ENCODE assay signal across 1 cellular context in the genomic region with DNA sequence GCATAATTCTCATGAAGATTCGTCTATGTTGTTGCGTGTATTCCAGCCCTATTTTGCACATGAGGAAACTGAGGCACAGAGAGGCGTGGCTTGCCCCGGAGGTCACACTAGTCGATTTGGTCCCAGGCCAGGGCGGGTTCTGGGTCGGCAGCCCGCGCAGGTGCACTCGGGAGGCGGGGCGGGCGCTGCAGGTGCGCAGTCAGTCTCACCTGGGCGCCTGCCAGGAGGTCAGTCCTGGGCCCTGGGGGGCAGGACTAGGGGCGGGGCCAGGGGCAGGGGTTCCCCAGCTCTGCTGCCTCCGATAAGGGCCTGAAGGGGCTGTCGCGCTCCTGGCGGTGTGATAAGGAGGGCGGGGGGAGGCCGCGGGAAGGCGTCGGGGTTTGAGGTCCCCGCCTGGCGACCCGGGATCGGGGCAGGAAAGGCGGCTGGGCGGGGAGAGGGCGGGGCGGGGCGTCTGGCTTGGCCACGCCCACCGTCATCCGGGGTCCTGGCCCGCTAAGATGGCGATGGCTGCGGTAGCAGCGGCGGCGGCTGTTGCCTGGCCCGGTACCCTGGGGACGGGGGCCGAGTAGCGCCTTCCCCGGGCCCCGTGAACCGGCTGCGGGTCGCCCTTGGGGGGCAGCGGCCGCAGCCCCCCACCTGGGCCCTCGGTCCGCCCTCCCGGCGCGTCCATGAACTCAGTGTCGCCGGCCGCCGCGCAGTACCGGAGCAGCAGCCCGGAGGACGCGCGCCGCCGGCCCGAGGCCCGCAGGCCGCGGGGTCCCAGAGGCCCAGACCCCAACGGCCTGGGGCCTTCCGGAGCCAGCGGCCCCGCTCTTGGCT.
TF ChIP-seq lines count a peak whose summit lies in the region.

ATG4D (plus strand) TSS at position 485 of the 822 bp plus-strand sequence; CDS start at position 672, 187 bp downstream.

TF ChIP-seq in HepG2, 621 proteins besides CTCF, POLR2A, EP300 and RAD21 (continued from another document and continues in another):
- TF ChIP-seq TSC22D2 (CRISPR knock-in tag; IDR thresholded peaks at IDR 0.05; ENCODE audit: borderline replicate concordance) (no peak), MBNL3 (CRISPR knock-in tag; conservative IDR thresholded peaks at IDR 0.05) (no peak), RORA (CRISPR knock-in tag; IDR thresholded peaks at IDR 0.05) (no peak), POLR2G (IDR thresholded peaks at IDR 0.05; ENCODE audit: low read depth, low read length) (peak; percentile 74), ZNF530 (CRISPR knock-in tag; IDR thresholded peaks at IDR 0.05; ENCODE audit: low read depth) (no peak), ZNF460 (CRISPR knock-in tag; IDR thresholded peaks at IDR 0.05; ENCODE audit: borderline replicate concordance) (no peak), RFX1 (IDR thresholded peaks at IDR 0.05) (no peak), ZBTB39 (CRISPR knock-in tag; IDR thresholded peaks at IDR 0.05) (no peak), ZNF263 (CRISPR knock-in tag; IDR thresholded peaks at IDR 0.05) (no peak), ZNF841 (CRISPR knock-in tag; IDR thresholded peaks at IDR 0.05; ENCODE audit: borderline replicate concordance) (no peak), ZNF746 (CRISPR knock-in tag; IDR thresholded peaks at IDR 0.05) (no peak), CSRNP2 (CRISPR knock-in tag; conservative IDR thresholded peaks at IDR 0.05; ENCODE audit: low read depth) (no peak), ZNF614 (CRISPR knock-in tag; IDR thresholded peaks at IDR 0.05; ENCODE audit: borderline replicate concordance) (no peak), SRSF9 (IDR thresholded peaks at IDR 0.05; ENCODE audit: borderline replicate concordance, insufficient read depth, low read depth, low read length, poor library complexity, severe bottlenecking) (no peak), IRF2 (CRISPR knock-in tag; IDR thresholded peaks at IDR 0.05) (no peak), ZBTB49 (CRISPR knock-in tag; IDR thresholded peaks at IDR 0.05; ENCODE audit: borderline replicate concordance) (no peak), CREM (IDR thresholded peaks at IDR 0.05) (no peak), CREM (CRISPR knock-in tag; IDR thresholded peaks at IDR 0.05) (no peak), GATAD1 (CRISPR knock-in tag; IDR thresholded peaks at IDR 0.05) (no peak), ZNF510 (CRISPR knock-in tag; IDR thresholded peaks at IDR 0.05; ENCODE audit: low read depth) (no peak), ZNF879 (CRISPR knock-in tag; IDR thresholded peaks at IDR 0.05) (no peak), NONO (IDR thresholded peaks at IDR 0.05) (no peak), NONO (CRISPR knock-in tag; conservative IDR thresholded peaks at IDR 0.05) (no peak; the same call in 1 of the 2 replicates), ZNF235 (CRISPR knock-in tag; IDR thresholded peaks at IDR 0.05; ENCODE audit: borderline replicate concordance) (no peak), EHMT2 (IDR thresholded peaks at IDR 0.05; ENCODE audit: borderline replicate concordance, low read depth, low read length) (no peak), ZNF569 (CRISPR knock-in tag; IDR thresholded peaks at IDR 0.05; ENCODE audit: borderline replicate concordance) (no peak), MTA1 (CRISPR knock-in tag; IDR thresholded peaks at IDR 0.05; ENCODE audit: borderline replicate concordance) (0 out of 2 replicates have a peak, but pooled peaks have one; percentile 25), GLI4 (CRISPR knock-in tag; IDR thresholded peaks at IDR 0.05; ENCODE audit: borderline replicate concordance) (peak; percentile 7; the same call in 1 of the 2 replicates), ZFP62 (CRISPR knock-in tag; IDR thresholded peaks at IDR 0.05) (no peak), CCAR2 (optimal IDR thresholded peaks at IDR 0.05; ENCODE audit: low read depth, low read length) (no peak), ATM (IDR thresholded peaks at IDR 0.05; ENCODE audit: borderline replicate concordance) (no peak), EEA1 (CRISPR knock-in tag; IDR thresholded peaks at IDR 0.05; ENCODE audit: borderline replicate concordance) (0 out of 2 replicates have a peak, but pooled peaks have one; percentile 0), NFYC (CRISPR knock-in tag; IDR thresholded peaks at IDR 0.05) (no peak), ZNF260 (CRISPR knock-in tag; IDR thresholded peaks at IDR 0.05; ENCODE audit: borderline replicate concordance, low read depth) (no peak), ZNF577 (CRISPR knock-in tag; IDR thresholded peaks at IDR 0.05; ENCODE audit: borderline replicate concordance, low read depth) (no peak), ZNF672 (CRISPR knock-in tag; IDR thresholded peaks at IDR 0.05) (no peak), ZKSCAN8 (CRISPR knock-in tag; IDR thresholded peaks at IDR 0.05; ENCODE audit: borderline replicate concordance) (no peak), SRF (IDR thresholded peaks at IDR 0.05; ENCODE audit: low read depth, low read length) (no peak)
- TF ChIP-seq, protein P1, sequence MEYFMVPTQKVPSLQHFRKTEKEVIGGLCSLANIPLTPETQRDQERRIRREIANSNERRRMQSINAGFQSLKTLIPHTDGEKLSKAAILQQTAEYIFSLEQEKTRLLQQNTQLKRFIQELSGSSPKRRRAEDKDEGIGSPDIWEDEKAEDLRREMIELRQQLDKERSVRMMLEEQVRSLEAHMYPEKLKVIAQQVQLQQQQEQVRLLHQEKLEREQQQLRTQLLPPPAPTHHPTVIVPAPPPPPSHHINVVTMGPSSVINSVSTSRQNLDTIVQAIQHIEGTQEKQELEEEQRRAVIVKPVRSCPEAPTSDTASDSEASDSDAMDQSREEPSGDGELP (IDR thresholded peaks at IDR 0.05; ENCODE audit: borderline replicate concordance, low read depth), result no peak
- TF ChIP-seq, protein P2, sequence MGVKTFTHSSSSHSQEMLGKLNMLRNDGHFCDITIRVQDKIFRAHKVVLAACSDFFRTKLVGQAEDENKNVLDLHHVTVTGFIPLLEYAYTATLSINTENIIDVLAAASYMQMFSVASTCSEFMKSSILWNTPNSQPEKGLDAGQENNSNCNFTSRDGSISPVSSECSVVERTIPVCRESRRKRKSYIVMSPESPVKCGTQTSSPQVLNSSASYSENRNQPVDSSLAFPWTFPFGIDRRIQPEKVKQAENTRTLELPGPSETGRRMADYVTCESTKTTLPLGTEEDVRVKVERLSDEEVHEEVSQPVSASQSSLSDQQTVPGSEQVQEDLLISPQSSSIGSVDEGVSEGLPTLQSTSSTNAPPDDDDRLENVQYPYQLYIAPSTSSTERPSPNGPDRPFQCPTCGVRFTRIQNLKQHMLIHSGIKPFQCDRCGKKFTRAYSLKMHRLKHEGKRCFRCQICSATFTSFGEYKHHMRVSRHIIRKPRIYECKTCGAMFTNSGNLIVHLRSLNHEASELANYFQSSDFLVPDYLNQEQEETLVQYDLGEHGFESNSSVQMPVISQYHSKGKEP (CRISPR knock-in tag; IDR thresholded peaks at IDR 0.05), result no peak
- TF ChIP-seq, protein P3, sequence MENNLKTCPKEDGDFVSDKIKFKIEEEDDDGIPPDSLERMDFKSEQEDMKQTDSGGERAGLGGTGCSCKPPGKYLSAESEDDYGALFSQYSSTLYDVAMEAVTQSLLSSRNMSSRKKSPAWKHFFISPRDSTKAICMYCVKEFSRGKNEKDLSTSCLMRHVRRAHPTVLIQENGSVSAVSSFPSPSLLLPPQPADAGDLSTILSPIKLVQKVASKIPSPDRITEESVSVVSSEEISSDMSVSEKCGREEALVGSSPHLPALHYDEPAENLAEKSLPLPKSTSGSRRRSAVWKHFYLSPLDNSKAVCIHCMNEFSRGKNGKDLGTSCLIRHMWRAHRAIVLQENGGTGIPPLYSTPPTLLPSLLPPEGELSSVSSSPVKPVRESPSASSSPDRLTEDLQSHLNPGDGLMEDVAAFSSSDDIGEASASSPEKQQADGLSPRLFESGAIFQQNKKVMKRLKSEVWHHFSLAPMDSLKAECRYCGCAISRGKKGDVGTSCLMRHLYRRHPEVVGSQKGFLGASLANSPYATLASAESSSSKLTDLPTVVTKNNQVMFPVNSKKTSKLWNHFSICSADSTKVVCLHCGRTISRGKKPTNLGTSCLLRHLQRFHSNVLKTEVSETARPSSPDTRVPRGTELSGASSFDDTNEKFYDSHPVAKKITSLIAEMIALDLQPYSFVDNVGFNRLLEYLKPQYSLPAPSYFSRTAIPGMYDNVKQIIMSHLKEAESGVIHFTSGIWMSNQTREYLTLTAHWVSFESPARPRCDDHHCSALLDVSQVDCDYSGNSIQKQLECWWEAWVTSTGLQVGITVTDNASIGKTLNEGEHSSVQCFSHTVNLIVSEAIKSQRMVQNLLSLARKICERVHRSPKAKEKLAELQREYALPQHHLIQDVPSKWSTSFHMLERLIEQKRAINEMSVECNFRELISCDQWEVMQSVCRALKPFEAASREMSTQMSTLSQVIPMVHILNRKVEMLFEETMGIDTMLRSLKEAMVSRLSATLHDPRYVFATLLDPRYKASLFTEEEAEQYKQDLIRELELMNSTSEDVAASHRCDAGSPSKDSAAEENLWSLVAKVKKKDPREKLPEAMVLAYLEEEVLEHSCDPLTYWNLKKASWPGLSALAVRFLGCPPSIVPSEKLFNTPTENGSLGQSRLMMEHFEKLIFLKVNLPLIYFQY (CRISPR knock-in tag; IDR thresholded peaks at IDR 0.05; ENCODE audit: borderline replicate concordance), result no peak
- TF ChIP-seq, protein P4, sequence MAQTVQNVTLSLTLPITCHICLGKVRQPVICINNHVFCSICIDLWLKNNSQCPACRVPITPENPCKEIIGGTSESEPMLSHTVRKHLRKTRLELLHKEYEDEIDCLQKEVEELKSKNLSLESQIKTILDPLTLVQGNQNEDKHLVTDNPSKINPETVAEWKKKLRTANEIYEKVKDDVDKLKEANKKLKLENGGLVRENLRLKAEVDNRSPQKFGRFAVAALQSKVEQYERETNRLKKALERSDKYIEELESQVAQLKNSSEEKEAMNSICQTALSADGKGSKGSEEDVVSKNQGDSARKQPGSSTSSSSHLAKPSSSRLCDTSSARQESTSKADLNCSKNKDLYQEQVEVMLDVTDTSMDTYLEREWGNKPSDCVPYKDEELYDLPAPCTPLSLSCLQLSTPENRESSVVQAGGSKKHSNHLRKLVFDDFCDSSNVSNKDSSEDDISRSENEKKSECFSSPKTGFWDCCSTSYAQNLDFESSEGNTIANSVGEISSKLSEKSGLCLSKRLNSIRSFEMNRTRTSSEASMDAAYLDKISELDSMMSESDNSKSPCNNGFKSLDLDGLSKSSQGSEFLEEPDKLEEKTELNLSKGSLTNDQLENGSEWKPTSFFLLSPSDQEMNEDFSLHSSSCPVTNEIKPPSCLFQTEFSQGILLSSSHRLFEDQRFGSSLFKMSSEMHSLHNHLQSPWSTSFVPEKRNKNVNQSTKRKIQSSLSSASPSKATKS (CRISPR knock-in tag; IDR thresholded peaks at IDR 0.05), result no peak
- TF ChIP-seq, protein P5, sequence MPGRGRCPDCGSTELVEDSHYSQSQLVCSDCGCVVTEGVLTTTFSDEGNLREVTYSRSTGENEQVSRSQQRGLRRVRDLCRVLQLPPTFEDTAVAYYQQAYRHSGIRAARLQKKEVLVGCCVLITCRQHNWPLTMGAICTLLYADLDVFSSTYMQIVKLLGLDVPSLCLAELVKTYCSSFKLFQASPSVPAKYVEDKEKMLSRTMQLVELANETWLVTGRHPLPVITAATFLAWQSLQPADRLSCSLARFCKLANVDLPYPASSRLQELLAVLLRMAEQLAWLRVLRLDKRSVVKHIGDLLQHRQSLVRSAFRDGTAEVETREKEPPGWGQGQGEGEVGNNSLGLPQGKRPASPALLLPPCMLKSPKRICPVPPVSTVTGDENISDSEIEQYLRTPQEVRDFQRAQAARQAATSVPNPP (CRISPR knock-in tag; IDR thresholded peaks at IDR 0.05), result no peak
- TF ChIP-seq, protein P6, sequence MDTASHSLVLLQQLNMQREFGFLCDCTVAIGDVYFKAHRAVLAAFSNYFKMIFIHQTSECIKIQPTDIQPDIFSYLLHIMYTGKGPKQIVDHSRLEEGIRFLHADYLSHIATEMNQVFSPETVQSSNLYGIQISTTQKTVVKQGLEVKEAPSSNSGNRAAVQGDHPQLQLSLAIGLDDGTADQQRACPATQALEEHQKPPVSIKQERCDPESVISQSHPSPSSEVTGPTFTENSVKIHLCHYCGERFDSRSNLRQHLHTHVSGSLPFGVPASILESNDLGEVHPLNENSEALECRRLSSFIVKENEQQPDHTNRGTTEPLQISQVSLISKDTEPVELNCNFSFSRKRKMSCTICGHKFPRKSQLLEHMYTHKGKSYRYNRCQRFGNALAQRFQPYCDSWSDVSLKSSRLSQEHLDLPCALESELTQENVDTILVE (CRISPR knock-in tag; IDR thresholded peaks at IDR 0.05), result no peak
